In genomic region chr9:112034216-112034611, GRCh38 we compare ENCODE assay signal across 24 cellular contexts.
A peak's percentile ranks its signal among the peaks of the same experiment; 100 is the strongest.
DNase-seq lines count a peak whose midpoint lies in the region; ATAC-seq and TF ChIP-seq lines count a peak whose summit lies in the region.
"Had no signal": no experiment of that assay in that cellular context is flagged by ENCODE, and none has a peak within 500 bp of the region (broad histone marks: within the 10 kb centered on the region; RNA-seq: fewer than 3 reads in every experiment).

No MANE protein-coding gene starts in this region.

- H3K27me3 ChIP-seq in SJSA1 (replicated peaks) = no peaks in the 10 kb centered on the region
- H3K27me3 ChIP-seq: BLaER1 had no signal

- peak overlapping the region; percentile 39; the same call in 1 of the 2 replicates for H3K27ac ChIP-seq in SJSA1
- H3K27ac ChIP-seq: BLaER1, HL-60, lower lobe of right lung, psoas muscle had no signal

- no peaks in the 10 kb centered on the region for H3K9me3 ChIP-seq in SJSA1 (replicated peaks)
- H3K9me3 ChIP-seq: lower lobe of right lung, psoas muscle had no signal

- H3K27ac Mint-ChIP-seq in activated CD8-positive, alpha-beta T cell treated with anti-CD3 and anti-CD28 coated beads, Interleukin-2, amount 10 ng/mL, durations not matched to agents 7 days and 5 days = peak overlapping the region; percentile 58
- H3K27ac Mint-ChIP-seq in activated CD8-positive, alpha-beta T cell treated with anti-CD3 and anti-CD28 coated beads for 36 hours = no peak overlapping the region
- H3K27ac Mint-ChIP-seq in stimulated activated naive B cell treated with anti-CD40 and anti-IgM and Interleukin-4, amounts not matched to agents 10 μg/mL and 1 μg/mL and 100 μg/mL, for 72 hours = peak overlapping the region; percentile 95
- no peak overlapping the region for H3K27ac Mint-ChIP-seq in stimulated activated effector memory CD8-positive, alpha-beta T cell treated with anti-CD3 and anti-CD28 coated beads, Interleukin-12 subunit alpha, Interleukin-12 subunit beta, amount 100 ng/mL, for 72 hours

- H3K4me1 Mint-ChIP-seq in activated CD8-positive, alpha-beta T cell treated with anti-CD3 and anti-CD28 coated beads, Interleukin-2, amount 10 ng/mL, durations not matched to agents 7 days and 5 days (ENCODE audit: low read depth) = peaks cover 77% of the 10 kb centered on the region
- peaks cover 65% of the 10 kb centered on the region for H3K4me1 Mint-ChIP-seq in activated CD8-positive, alpha-beta T cell treated with anti-CD3 and anti-CD28 coated beads for 36 hours (ENCODE audit: low read depth)
- H3K4me1 Mint-ChIP-seq in stimulated activated naive B cell treated with anti-CD40 and anti-IgM and Interleukin-4, amounts not matched to agents 10 μg/mL and 1 μg/mL and 100 μg/mL, for 72 hours = peaks cover 55 to 91% of the 10 kb centered on the region in 2 donors
- peaks cover 58% of the 10 kb centered on the region for H3K4me1 Mint-ChIP-seq in stimulated activated effector memory CD8-positive, alpha-beta T cell treated with anti-CD3 and anti-CD28 coated beads, Interleukin-12 subunit alpha, Interleukin-12 subunit beta, amount 100 ng/mL, for 72 hours

- ATAC-seq in activated CD8-positive, alpha-beta T cell treated with anti-CD3 and anti-CD28 coated beads, Interleukin-2, amount 10 ng/mL, durations not matched to agents 7 days and 5 days = no peak
- ATAC-seq in activated CD8-positive, alpha-beta T cell treated with anti-CD3 and anti-CD28 coated beads for 36 hours = no peak
- ATAC-seq in left lobe of liver = peak; percentile 27
- ATAC-seq in stimulated activated naive B cell treated with anti-CD40 and anti-IgM and Interleukin-4, amounts not matched to agents 10 μg/mL and 1 μg/mL and 100 μg/mL, for 72 hours (replicated peaks) = no peak
- no peak for ATAC-seq in stimulated activated effector memory CD8-positive, alpha-beta T cell treated with anti-CD3 and anti-CD28 coated beads, Interleukin-12 subunit alpha, Interleukin-12 subunit beta, amount 100 ng/mL, for 72 hours
- ATAC-seq: activated T-cell treated with anti-CD3 and anti-CD28 coated beads, Interleukin-2, amount 50 U/mL, for 4 hours; psoas muscle had no signal

- POLR2A ChIA-PET in activated CD8-positive, alpha-beta T cell treated with anti-CD3 and anti-CD28 coated beads, Interleukin-2, amount 10 ng/mL, durations not matched to agents 7 days and 5 days (lab: Charles Lee) = interaction anchor here (0.8 kb wide), 1 partner anchor 137 kb away, joined by 3 read pairs; no protein-coding TSS in a partner anchor
- POLR2A ChIA-PET in activated CD8-positive, alpha-beta T cell treated with anti-CD3 and anti-CD28 coated beads for 36 hours (lab: Charles Lee) = interaction anchor here (0.6 to 0.9 kb wide), 3 partner anchors 12 to 475 kb away, joined by 3 to 5 read pairs (median 3); partner anchors contain the start of gene UGCG

- no peak for TF ChIP-seq CTCF in activated CD8-positive, alpha-beta T cell treated with anti-CD3 and anti-CD28 coated beads for 36 hours (IDR thresholded peaks at IDR 0.05)

- peaks cover 46% of the 10 kb centered on the region for H3K36me3 Mint-ChIP-seq in activated CD8-positive, alpha-beta T cell treated with anti-CD3 and anti-CD28 coated beads, Interleukin-2, amount 10 ng/mL, durations not matched to agents 7 days and 5 days (ENCODE audit: low read depth)
- no peaks in the 10 kb centered on the region for H3K36me3 Mint-ChIP-seq in activated CD8-positive, alpha-beta T cell treated with anti-CD3 and anti-CD28 coated beads for 36 hours (ENCODE audit: low read depth)
- H3K36me3 Mint-ChIP-seq in stimulated activated naive B cell treated with anti-CD40 and anti-IgM and Interleukin-4, amounts not matched to agents 10 μg/mL and 1 μg/mL and 100 μg/mL, for 72 hours = peaks cover 8 to 13% of the 10 kb centered on the region in 2 donors
- H3K36me3 Mint-ChIP-seq in stimulated activated effector memory CD8-positive, alpha-beta T cell treated with anti-CD3 and anti-CD28 coated beads, Interleukin-12 subunit alpha, Interleukin-12 subunit beta, amount 100 ng/mL, for 72 hours = peaks cover 6% of the 10 kb centered on the region

- H3K4me1 ChIP-seq in SJSA1 (replicated peaks) = peaks cover 93% of the 10 kb centered on the region
- H3K4me1 ChIP-seq: psoas muscle had no signal

- CTCF ChIA-PET in activated CD8-positive, alpha-beta T cell treated with anti-CD3 and anti-CD28 coated beads, Interleukin-2, amount 10 ng/mL, durations not matched to agents 7 days and 5 days (lab: Charles Lee) = interaction anchor here (1.3 to 1.4 kb wide), 4 partner anchors 41 to 115 kb away, joined by 3 to 5 read pairs (median 4); no protein-coding TSS in a partner anchor
- CTCF ChIA-PET in activated CD8-positive, alpha-beta T cell treated with anti-CD3 and anti-CD28 coated beads for 36 hours (lab: Charles Lee) = interaction anchor here (0.7 to 2.5 kb wide), 3 partner anchors 12 to 119 kb away, joined by 3 to 5 read pairs (median 3); no protein-coding TSS in a partner anchor

- H3K4me3 Mint-ChIP-seq in activated CD8-positive, alpha-beta T cell treated with anti-CD3 and anti-CD28 coated beads, Interleukin-2, amount 10 ng/mL, durations not matched to agents 7 days and 5 days = no peak overlapping the region
- H3K4me3 Mint-ChIP-seq in activated CD8-positive, alpha-beta T cell treated with anti-CD3 and anti-CD28 coated beads for 36 hours = no peak overlapping the region
- peak overlapping the region in 1 of 2 donors; percentile 46 for H3K4me3 Mint-ChIP-seq in stimulated activated naive B cell treated with anti-CD40 and anti-IgM and Interleukin-4, amounts not matched to agents 10 μg/mL and 1 μg/mL and 100 μg/mL, for 72 hours
- H3K4me3 Mint-ChIP-seq in stimulated activated effector memory CD8-positive, alpha-beta T cell treated with anti-CD3 and anti-CD28 coated beads, Interleukin-12 subunit alpha, Interleukin-12 subunit beta, amount 100 ng/mL, for 72 hours = no peak overlapping the region
- H3K4me3 Mint-ChIP-seq: activated T-cell treated with anti-CD3 and anti-CD28 coated beads, Interleukin-2, amount 50 U/mL, for 4 hours had no signal

- H3K36me3 ChIP-seq in SJSA1 = no peaks in the 10 kb centered on the region
- H3K36me3 ChIP-seq: lower lobe of right lung had no signal

- intact Hi-C loops in activated CD8-positive, alpha-beta T cell treated with anti-CD3 and anti-CD28 coated beads for 36 hours (cut with micrococcal nuclease) = no loop called here

- H3K27me3 Mint-ChIP-seq in activated CD8-positive, alpha-beta T cell treated with anti-CD3 and anti-CD28 coated beads, Interleukin-2, amount 10 ng/mL, durations not matched to agents 7 days and 5 days (ENCODE audit: low read depth) = no peaks in the 10 kb centered on the region
- peaks cover 14% of the 10 kb centered on the region for H3K27me3 Mint-ChIP-seq in activated CD8-positive, alpha-beta T cell treated with anti-CD3 and anti-CD28 coated beads for 36 hours
- H3K27me3 Mint-ChIP-seq in stimulated activated naive B cell treated with anti-CD40 and anti-IgM and Interleukin-4, amounts not matched to agents 10 μg/mL and 1 μg/mL and 100 μg/mL, for 72 hours = no peaks in the 10 kb centered on the region

- no peak overlapping the region for H3K4me3 ChIP-seq in SJSA1
- H3K4me3 ChIP-seq: BLaER1, lower lobe of right lung, psoas muscle had no signal

- no peak for DNase-seq in activated CD8-positive, alpha-beta T cell treated with anti-CD3 and anti-CD28 coated beads, Interleukin-2, amount 10 ng/mL, durations not matched to agents 7 days and 5 days
- DNase-seq in activated CD8-positive, alpha-beta T cell treated with anti-CD3 and anti-CD28 coated beads for 36 hours = no peak
- DNase-seq in SJSA1 (ENCODE audit: low read depth in 1 of 2, low spot score in 2 of 2) = no peak
- no peak for DNase-seq in left lobe of liver (ENCODE audit: low spot score)
- DNase-seq in stimulated activated naive B cell treated with anti-CD40 and anti-IgM and Interleukin-4, amounts not matched to agents 10 μg/mL and 1 μg/mL and 100 μg/mL, for 72 hours = no peak
- no peak for DNase-seq in AG08396 (ENCODE audit: low spot score)
- DNase-seq in HuH-7 (ENCODE audit: low spot score) = no peak
- no peak for DNase-seq in stimulated activated effector memory CD8-positive, alpha-beta T cell treated with anti-CD3 and anti-CD28 coated beads, Interleukin-12 subunit alpha, Interleukin-12 subunit beta, amount 100 ng/mL, for 72 hours (ENCODE audit: low spot score in 2 of 2)
- DNase-seq: activated naive CD4-positive, alpha-beta T cell; activated T-cell treated with anti-CD3 and anti-CD28 coated beads, Interleukin-2, amount 50 U/mL, for 4 hours; amniotic stem cell; COR-L47; DMS79; HCEC 1CT; kidney; lower lobe of right lung; NCI-H1105 treated with DMSO at 0.1 percent for 48 hours; NCI-H2081; NCI-H345; psoas muscle; stimulated activated CD4-positive, alpha-beta T cell treated with anti-CD3 and anti-CD28 coated beads, Interleukin-1b, Interleukin-23, amount 100 ng/mL, for 48 hours; T-helper 9 cell had no signal

- no peaks in the 10 kb centered on the region for H3K9me3 Mint-ChIP-seq in activated CD8-positive, alpha-beta T cell treated with anti-CD3 and anti-CD28 coated beads, Interleukin-2, amount 10 ng/mL, durations not matched to agents 7 days and 5 days (ENCODE audit: insufficient read depth)
- no peaks in the 10 kb centered on the region for H3K9me3 Mint-ChIP-seq in activated CD8-positive, alpha-beta T cell treated with anti-CD3 and anti-CD28 coated beads for 36 hours
- H3K9me3 Mint-ChIP-seq in stimulated activated naive B cell treated with anti-CD40 and anti-IgM and Interleukin-4, amounts not matched to agents 10 μg/mL and 1 μg/mL and 100 μg/mL, for 72 hours = no peaks in the 10 kb centered on the region
- no peaks in the 10 kb centered on the region for H3K9me3 Mint-ChIP-seq in stimulated activated effector memory CD8-positive, alpha-beta T cell treated with anti-CD3 and anti-CD28 coated beads, Interleukin-12 subunit alpha, Interleukin-12 subunit beta, amount 100 ng/mL, for 72 hours
- H3K9me3 Mint-ChIP-seq: activated T-cell treated with anti-CD3 and anti-CD28 coated beads, Interleukin-2, amount 50 U/mL, for 4 hours had no signal

Comparison
In these comparisons a context has a peak if more than half of its experiments do, and no peak if none do; other contexts are left out.
1. H3K27ac Mint-ChIP-seq: peak in activated CD8-positive, alpha-beta T cell treated with anti-CD3 and anti-CD28 coated beads, Interleukin-2, amount 10 ng/mL, durations not matched to agents 7 days and 5 days (single experiment) and stimulated activated naive B cell treated with anti-CD40 and anti-IgM and Interleukin-4, amounts not matched to agents 10 μg/mL and 1 μg/mL and 100 μg/mL, for 72 hours (single experiment); none in activated CD8-positive, alpha-beta T cell treated with anti-CD3 and anti-CD28 coated beads for 36 hours (single experiment) and stimulated activated effector memory CD8-positive, alpha-beta T cell treated with anti-CD3 and anti-CD28 coated beads, Interleukin-12 subunit alpha, Interleukin-12 subunit beta, amount 100 ng/mL, for 72 hours (single experiment).